Comparison of ENCODE assay signal across 13 cellular contexts in the genomic region with DNA sequence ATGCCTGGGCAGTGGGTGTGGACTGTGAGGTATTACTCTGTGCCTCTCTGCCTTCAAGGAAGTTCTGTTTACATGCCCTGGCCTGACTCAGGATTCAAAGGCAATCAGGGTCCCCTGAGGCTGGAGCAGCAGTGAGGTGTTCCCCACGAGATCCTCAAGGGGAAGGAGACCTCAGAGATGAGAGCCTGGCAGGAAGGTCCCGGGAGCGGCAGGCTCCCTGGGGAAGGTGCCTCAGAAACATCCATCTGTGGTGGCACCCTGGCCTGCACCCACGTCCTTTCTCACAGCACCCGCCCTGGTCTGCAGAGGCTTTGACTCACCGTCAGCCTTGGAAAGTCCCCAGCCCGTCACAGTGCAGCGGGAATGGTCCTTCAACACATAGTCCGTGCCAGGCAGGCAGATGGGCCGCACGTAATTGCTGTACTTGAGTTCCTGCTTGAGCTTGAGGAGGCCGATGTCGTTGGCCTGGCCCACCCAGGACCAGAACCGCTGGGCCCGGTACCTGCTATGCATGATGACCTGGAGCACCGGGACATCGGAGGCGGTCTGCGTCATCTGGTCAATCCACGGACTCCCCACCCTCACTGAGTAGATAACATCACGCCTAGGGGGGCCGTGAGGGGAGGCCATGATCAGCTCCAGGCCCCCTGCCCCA.
DNase-seq lines count a peak whose midpoint lies in the region; ATAC-seq and TF ChIP-seq lines count a peak whose summit lies in the region.
"Had no signal": no experiment of that assay in that cellular context is flagged by ENCODE, and none has a peak within 500 bp of the region (broad histone marks: within the 10 kb centered on the region; RNA-seq: fewer than 3 reads in every experiment).

No MANE protein-coding gene starts in this region.

- H4K20me1 ChIP-seq in MM.1S (ENCODE audit: insufficient read depth, low read length), result no peaks in the 10 kb centered on the region

- H2AFZ ChIP-seq in MM.1S (ENCODE audit: low read length), result no peak overlapping the region

- H3K4me3 ChIP-seq in MM.1S (ENCODE audit: low read length), result no peak overlapping the region
- H3K4me3 ChIP-seq: psoas muscle had no signal

- no peak overlapping the region for H3K4me2 ChIP-seq in MM.1S (ENCODE audit: low read depth, low read length)

- no peak overlapping the region for H3K9ac ChIP-seq in MM.1S (ENCODE audit: low read length)

- no peaks in the 10 kb centered on the region for H3K27me3 ChIP-seq in MM.1S (replicated peaks; ENCODE audit: insufficient read depth, low read length)

- H3K4me3 Mint-ChIP-seq in stimulated activated effector memory CD8-positive, alpha-beta T cell treated with anti-CD3 and anti-CD28 coated beads, Interleukin-12 subunit alpha, Interleukin-12 subunit beta, amount 100 ng/mL, for 72 hours, result peak overlapping the region; percentile 16

- peak; percentile 64 for ATAC-seq in GM21723 (IDR thresholded peaks at IDR 0.05; ENCODE audit: unreplicated experiment)
- peak; percentile 92 for ATAC-seq in stimulated activated effector memory CD8-positive, alpha-beta T cell treated with anti-CD3 and anti-CD28 coated beads, Interleukin-12 subunit alpha, Interleukin-12 subunit beta, amount 100 ng/mL, for 72 hours
- ATAC-seq: psoas muscle had no signal

- H3K27ac Mint-ChIP-seq in stimulated activated effector memory CD8-positive, alpha-beta T cell treated with anti-CD3 and anti-CD28 coated beads, Interleukin-12 subunit alpha, Interleukin-12 subunit beta, amount 100 ng/mL, for 72 hours, result peak overlapping the region; percentile 91

- H3K9me3 Mint-ChIP-seq in stimulated activated effector memory CD8-positive, alpha-beta T cell treated with anti-CD3 and anti-CD28 coated beads, Interleukin-12 subunit alpha, Interleukin-12 subunit beta, amount 100 ng/mL, for 72 hours, result no peaks in the 10 kb centered on the region

- H3K36me3 ChIP-seq in MM.1S (replicated peaks; ENCODE audit: insufficient read depth, low read length), result no peaks in the 10 kb centered on the region

- H3K79me2 ChIP-seq in MM.1S (ENCODE audit: low read length), result no peaks in the 10 kb centered on the region

- TF ChIP-seq CTCF in MM.1S (IDR thresholded peaks at IDR 0.05; ENCODE audit: low read length), result no peak

- H3K9me2 ChIP-seq in MM.1S (replicated peaks; ENCODE audit: insufficient read depth, low read length), result no peaks in the 10 kb centered on the region

- peaks cover 17% of the 10 kb centered on the region for H3K4me1 Mint-ChIP-seq in stimulated activated effector memory CD8-positive, alpha-beta T cell treated with anti-CD3 and anti-CD28 coated beads, Interleukin-12 subunit alpha, Interleukin-12 subunit beta, amount 100 ng/mL, for 72 hours

- H3K9me3 ChIP-seq in MM.1S (replicated peaks; ENCODE audit: insufficient read depth, low read length), result no peaks in the 10 kb centered on the region
- H3K9me3 ChIP-seq: psoas muscle had no signal

- no peaks in the 10 kb centered on the region for H3K4me1 ChIP-seq in MM.1S (ENCODE audit: low read length)

- H3K36me3 Mint-ChIP-seq in stimulated activated effector memory CD8-positive, alpha-beta T cell treated with anti-CD3 and anti-CD28 coated beads, Interleukin-12 subunit alpha, Interleukin-12 subunit beta, amount 100 ng/mL, for 72 hours, result no peaks in the 10 kb centered on the region

- peak; percentile 66 for DNase-seq in activated CD8-positive, alpha-beta memory T cell treated with anti-CD3 and anti-CD28 coated beads for 24 hours
- DNase-seq in activated CD8-positive, alpha-beta memory T cell treated with anti-CD3 and anti-CD28 coated beads, Interleukin-2, amount 50 U/mL, for 4 hours, result no peak
- peak; percentile 31 for DNase-seq in activated CD4-positive, CD25-positive, alpha-beta regulatory T cell treated with anti-CD3 and anti-CD28 coated beads, Interleukin-2, amount 50 U/mL, for 72 hours
- DNase-seq in stimulated activated effector memory CD8-positive, alpha-beta T cell treated with anti-CD3 and anti-CD28 coated beads, Interleukin-12 subunit alpha, Interleukin-12 subunit beta, amount 100 ng/mL, for 72 hours (ENCODE audit: low spot score in 2 of 2), result no peak
- DNase-seq in CD1c-positive myeloid dendritic cell (ENCODE audit: extremely low spot score) (no peak), NCI-H82 (lab: John Stamatoyannopoulos, UW) (no peak), MM.1S (no peak)
- DNase-seq: activated naive CD4-positive, alpha-beta T cell treated with anti-CD3 and anti-CD28 coated beads, Interleukin-2, amount 50 U/mL, for 16 hours; AML-193; effector CD8-positive, alpha-beta T cell; NCI-H187 had no signal

- no peaks in the 10 kb centered on the region for H3F3A ChIP-seq in MM.1S (ENCODE audit: insufficient read depth, low read length)

- no peak overlapping the region for H3K27ac ChIP-seq in MM.1S (ENCODE audit: low read length)
- H3K27ac ChIP-seq: psoas muscle had no signal

Comparison
In these comparisons a context has a peak if more than half of its experiments do, and no peak if none do; other contexts are left out.
1. DNase-seq: peak in activated CD8-positive, alpha-beta memory T cell treated with anti-CD3 and anti-CD28 coated beads for 24 hours (single experiment) and activated CD4-positive, CD25-positive, alpha-beta regulatory T cell treated with anti-CD3 and anti-CD28 coated beads, Interleukin-2, amount 50 U/mL, for 72 hours (single experiment); none in activated CD8-positive, alpha-beta memory T cell treated with anti-CD3 and anti-CD28 coated beads, Interleukin-2, amount 50 U/mL, for 4 hours (single experiment), stimulated activated effector memory CD8-positive, alpha-beta T cell treated with anti-CD3 and anti-CD28 coated beads, Interleukin-12 subunit alpha, Interleukin-12 subunit beta, amount 100 ng/mL, for 72 hours (0 of 2), CD1c-positive myeloid dendritic cell (single experiment), NCI-H82 (single experiment) and MM.1S (single experiment).